9 cellular contexts compared by ENCODE assay signal in genomic region chr9:99130069-99130468, GRCh38. TPM values are rescaled to one million over a fixed set of nuclear protein-coding genes. Genes with fewer than 3 reads are reported as not detected.
A peak's percentile ranks its signal among the peaks of the same experiment; 100 is the strongest.
DNase-seq lines count a peak whose midpoint lies in the region; ATAC-seq and TF ChIP-seq lines count a peak whose summit lies in the region.
"Had no signal": no experiment of that assay in that cellular context is flagged by ENCODE, and none has a peak within 500 bp of the region (broad histone marks: within the 10 kb centered on the region; RNA-seq: fewer than 3 reads in every experiment).

No MANE protein-coding gene starts in this region.

- peak overlapping the region; percentile 46 for H3K4me3 Mint-ChIP-seq in activated naive CD8-positive, alpha-beta T cell
- peak overlapping the region in 1 of 8 donors; percentile 38 for H3K4me3 Mint-ChIP-seq in CD4-positive, alpha-beta memory T cell

- H3K27me3 ChIP-seq in GM06990 (replicated peaks; ENCODE audit: control insufficient read depth, insufficient read depth, low read length), result no peaks in the 10 kb centered on the region
- no peaks in the 10 kb centered on the region for H3K27me3 ChIP-seq in CD4-positive, alpha-beta memory T cell (ENCODE audit: insufficient read depth, low read length)

- H3K36me3 ChIP-seq in GM06990 (ENCODE audit: control insufficient read depth, insufficient read depth, low read length), result no peaks in the 10 kb centered on the region
- no peaks in the 10 kb centered on the region for H3K36me3 ChIP-seq in CD4-positive, alpha-beta memory T cell (ENCODE audit: insufficient read depth, low read length)

- no peaks in the 10 kb centered on the region for H3K9me3 ChIP-seq in CD4-positive, alpha-beta memory T cell (ENCODE audit: control insufficient read depth in 1 of 2, low read length in 2 of 2)

- peaks cover 9% of the 10 kb centered on the region for H3K36me3 Mint-ChIP-seq in activated naive CD8-positive, alpha-beta T cell
- peaks cover 24 to 37% of the 10 kb centered on the region in 2 donors for H3K36me3 Mint-ChIP-seq in CD4-positive, alpha-beta memory T cell

- no peaks in the 10 kb centered on the region for H3K9me3 Mint-ChIP-seq in activated naive CD8-positive, alpha-beta T cell (ENCODE audit: low read depth)
- peaks cover 0 to 2% (median 0%) of the 10 kb centered on the region in 8 donors for H3K9me3 Mint-ChIP-seq in CD4-positive, alpha-beta memory T cell

- peaks cover 86% of the 10 kb centered on the region for H3K4me1 Mint-ChIP-seq in activated naive CD8-positive, alpha-beta T cell (ENCODE audit: low read depth)
- H3K4me1 Mint-ChIP-seq in CD4-positive, alpha-beta memory T cell, result peaks cover 58 to 91% (median 76%) of the 10 kb centered on the region in 4 donors

- peak; percentile 77 for ATAC-seq in GM19438 (IDR thresholded peaks at IDR 0.05; ENCODE audit: low read depth, unreplicated experiment)
- peak; percentile 73 for ATAC-seq in HG03135 (IDR thresholded peaks at IDR 0.05; ENCODE audit: unreplicated experiment)

- TF ChIP-seq CTCF in GM06990 (IDR thresholded peaks at IDR 0.05; ENCODE audit: insufficient read depth, low read length, poor library complexity, severe bottlenecking), result no peak

- intact Hi-C loops in CD4-positive, alpha-beta memory T cell (cut with micrococcal nuclease), result no loop called here
- intact Hi-C loops in head of caudate nucleus (cut with DNase I), result no loop called here

- peak; percentile 77 for DNase-seq in GM06990 (ENCODE audit: extremely low read depth, insufficient read length)
- DNase-seq in islet precursor cell, result no peak
- DNase-seq in CD4-positive, alpha-beta memory T cell, result no peak
- no peak for DNase-seq in head of caudate nucleus
- DNase-seq in amygdala (lab: John Stamatoyannopoulos, UW), result no peak

- POLR2A ChIA-PET in CD4-positive, alpha-beta memory T cell (lab: Charles Lee; ENCODE audit: partially characterized antibody), result interaction anchor here (0.9 kb wide), 1 partner anchor 72 kb away, joined by 3 read pairs; no protein-coding TSS in a partner anchor

- no peak overlapping the region for H3K4me3 ChIP-seq in GM06990 (replicated peaks; ENCODE audit: low read depth, low read length)
- H3K4me3 ChIP-seq in CD4-positive, alpha-beta memory T cell (ENCODE audit: low read length in 2 of 2), result no peak overlapping the region

- H3K4me1 ChIP-seq in CD4-positive, alpha-beta memory T cell (ENCODE audit: insufficient read depth, low read length), result peaks cover 82% of the 10 kb centered on the region

- H3K27ac ChIP-seq in CD4-positive, alpha-beta memory T cell (ENCODE audit: low read depth, low read length), result no peak overlapping the region
- H3K27ac ChIP-seq: KMS-11 had no signal

- no peaks in the 10 kb centered on the region for H3K27me3 Mint-ChIP-seq in activated naive CD8-positive, alpha-beta T cell
- H3K27me3 Mint-ChIP-seq in CD4-positive, alpha-beta memory T cell, result no peaks in the 10 kb centered on the region

- CTCF ChIA-PET in CD4-positive, alpha-beta memory T cell (lab: Charles Lee; ENCODE audit: partially characterized antibody), result interaction anchor here (2.4 kb wide), 1 partner anchor 10 kb away, joined by 15 read pairs; no protein-coding TSS in a partner anchor

- H3K27ac Mint-ChIP-seq in activated naive CD8-positive, alpha-beta T cell, result peak overlapping the region; percentile 78
- peak overlapping the region in 2 of 7 donors; percentile 12 to 63 for H3K27ac Mint-ChIP-seq in CD4-positive, alpha-beta memory T cell

RNA-seq across cellular contexts. Expression of gene TGFBR1, which starts 25.2 kb away (rescaled TPM):
- 10 to 100 TPM; 26.4 to 27.4 TPM for total RNA-seq in CD4-positive, alpha-beta memory T cell
- polyA plus RNA-seq in CD4-positive, alpha-beta memory T cell, result 10 to 100 TPM; 19.1 to 21.4 TPM
